In the genomic region with DNA sequence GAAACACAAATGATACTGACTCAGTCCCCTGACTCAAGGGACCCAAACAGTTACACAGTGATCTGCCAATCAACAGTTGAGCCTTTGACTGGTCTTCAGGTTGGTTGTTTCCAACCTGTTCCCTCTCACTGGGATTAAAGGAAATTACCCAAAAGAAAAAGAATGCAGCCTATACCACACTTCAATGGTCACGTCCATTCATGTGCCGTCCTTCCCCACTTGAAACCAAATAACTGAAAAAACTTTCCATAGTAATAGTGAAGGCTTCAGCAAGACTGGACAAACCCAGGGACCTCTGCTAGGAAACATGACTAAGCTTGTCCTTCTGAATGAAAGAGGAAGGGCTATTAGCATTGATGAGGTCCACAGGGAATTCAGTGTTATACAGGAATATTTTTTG, we compare ENCODE assay signal across 1 cellular context.
TF ChIP-seq lines count a peak whose summit lies in the region.

No MANE protein-coding gene starts in this region.

TF ChIP-seq in GM23338, 12 proteins besides CTCF, POLR2A, EP300 and RAD21 (continued from another document):
- TF ChIP-seq EZH2 (IDR thresholded peaks at IDR 0.05; ENCODE audit: low read depth, unreplicated experiment), result no peak
- no peak for TF ChIP-seq NANOG (IDR thresholded peaks at IDR 0.05; ENCODE audit: borderline replicate concordance)
- TF ChIP-seq, protein P1, sequence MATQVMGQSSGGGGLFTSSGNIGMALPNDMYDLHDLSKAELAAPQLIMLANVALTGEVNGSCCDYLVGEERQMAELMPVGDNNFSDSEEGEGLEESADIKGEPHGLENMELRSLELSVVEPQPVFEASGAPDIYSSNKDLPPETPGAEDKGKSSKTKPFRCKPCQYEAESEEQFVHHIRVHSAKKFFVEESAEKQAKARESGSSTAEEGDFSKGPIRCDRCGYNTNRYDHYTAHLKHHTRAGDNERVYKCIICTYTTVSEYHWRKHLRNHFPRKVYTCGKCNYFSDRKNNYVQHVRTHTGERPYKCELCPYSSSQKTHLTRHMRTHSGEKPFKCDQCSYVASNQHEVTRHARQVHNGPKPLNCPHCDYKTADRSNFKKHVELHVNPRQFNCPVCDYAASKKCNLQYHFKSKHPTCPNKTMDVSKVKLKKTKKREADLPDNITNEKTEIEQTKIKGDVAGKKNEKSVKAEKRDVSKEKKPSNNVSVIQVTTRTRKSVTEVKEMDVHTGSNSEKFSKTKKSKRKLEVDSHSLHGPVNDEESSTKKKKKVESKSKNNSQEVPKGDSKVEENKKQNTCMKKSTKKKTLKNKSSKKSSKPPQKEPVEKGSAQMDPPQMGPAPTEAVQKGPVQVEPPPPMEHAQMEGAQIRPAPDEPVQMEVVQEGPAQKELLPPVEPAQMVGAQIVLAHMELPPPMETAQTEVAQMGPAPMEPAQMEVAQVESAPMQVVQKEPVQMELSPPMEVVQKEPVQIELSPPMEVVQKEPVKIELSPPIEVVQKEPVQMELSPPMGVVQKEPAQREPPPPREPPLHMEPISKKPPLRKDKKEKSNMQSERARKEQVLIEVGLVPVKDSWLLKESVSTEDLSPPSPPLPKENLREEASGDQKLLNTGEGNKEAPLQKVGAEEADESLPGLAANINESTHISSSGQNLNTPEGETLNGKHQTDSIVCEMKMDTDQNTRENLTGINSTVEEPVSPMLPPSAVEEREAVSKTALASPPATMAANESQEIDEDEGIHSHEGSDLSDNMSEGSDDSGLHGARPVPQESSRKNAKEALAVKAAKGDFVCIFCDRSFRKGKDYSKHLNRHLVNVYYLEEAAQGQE (IDR thresholded peaks at IDR 0.05; ENCODE audit: unreplicated experiment), result no peak
- no peak for TF ChIP-seq ZNF331 (CRISPR knock-in tag; IDR thresholded peaks at IDR 0.05; ENCODE audit: low read depth)
- no peak for TF ChIP-seq ZNF114 (CRISPR knock-in tag; IDR thresholded peaks at IDR 0.05)
- TF ChIP-seq EZH2phosphoT487 (IDR thresholded peaks at IDR 0.05; ENCODE audit: unreplicated experiment), result no peak
